1 cellular context compared by ENCODE assay signal in genomic region chr16:15157644-15158043, GRCh38.
TF ChIP-seq lines count a peak whose summit lies in the region.
"Not testable (repeated sequence)": the region's sequence is repeated elsewhere in the genome, so short reads cannot be mapped to it uniquely, and the experiment has no call there.

No MANE protein-coding gene starts in this region.

TF ChIP-seq in HepG2, 621 proteins besides CTCF, POLR2A, EP300 and RAD21 (continued from another document):
- TF ChIP-seq MNT (IDR thresholded peaks at IDR 0.05) (peak; percentile 44; the same call in 1 of the 2 replicates), ZNF7 (CRISPR knock-in tag; IDR thresholded peaks at IDR 0.05) (peak; percentile 50; the same call in 1 of the 2 replicates), TBX3 (IDR thresholded peaks at IDR 0.05; ENCODE audit: borderline replicate concordance) (0 out of 2 replicates have a peak, but pooled peaks have one; percentile 16), BHLHE40 (IDR thresholded peaks at IDR 0.05; ENCODE audit: low read length) (peak; percentile 69), SOX5 (CRISPR knock-in tag; IDR thresholded peaks at IDR 0.05; ENCODE audit: borderline replicate concordance) (peak; percentile 34; the same call in 1 of the 2 replicates), SAP130 (CRISPR knock-in tag; IDR thresholded peaks at IDR 0.05; ENCODE audit: low read depth) (peak; percentile 54), FOXA1 (CRISPR knock-in tag; IDR thresholded peaks at IDR 0.05) (peak; percentile 19; the same call in 1 of the 2 replicates)
- not testable (repeated sequence) for TF ChIP-seq FOXA1 (IDR thresholded peaks at IDR 0.05)
